In genomic region chr16:23435500-23435899, GRCh38 we compare ENCODE assay signal across 7 cellular contexts. TPM values are rescaled to one million over a fixed set of nuclear protein-coding genes. Genes with fewer than 3 reads are reported as not detected.
DNase-seq lines count a peak whose midpoint lies in the region; ATAC-seq, FAIRE-seq and TF ChIP-seq lines count a peak whose summit lies in the region.

No MANE protein-coding gene starts in this region.

- DNase-seq in NCI-H1694 (lab: John Stamatoyannopoulos, UW) = peak; percentile 57
- DNase-seq in T-helper 22 cell (ENCODE audit: low read depth) = peak; percentile 26
- no peak for DNase-seq in astrocyte (ENCODE audit: low read depth)
- DNase-seq in hippocampal formation (lab: John Stamatoyannopoulos, UW) = peak; percentile 2 to 14
- DNase-seq in stimulated activated CD4-positive, alpha-beta T cell treated with anti-CD3 and anti-CD28 coated beads, Interleukin-12 subunit alpha, Interleukin-12 subunit beta, amount 100 ng/mL, for 48 hours (ENCODE audit: low read depth in 2 of 3, low spot score in 1 of 3) = peak; percentile 36 to 61 (median 51)

- H3K9ac ChIP-seq in astrocyte (ENCODE audit: low read length) = no peak overlapping the region

- H3K27ac ChIP-seq in astrocyte (ENCODE audit: low read depth, low read length) = no peak overlapping the region

- no peaks in the 10 kb centered on the region for H3K4me1 Mint-ChIP-seq in astrocyte (ENCODE audit: low read depth, unreplicated experiment)

- no peak for TF ChIP-seq POLR2A in GM18505 (IDR thresholded peaks at IDR 0.05; ENCODE audit: borderline replicate concordance, extremely low read depth, insufficient read depth, insufficient read length)

- no peak overlapping the region for H3K4me3 ChIP-seq in astrocyte (ENCODE audit: insufficient read depth, low read depth, low read length)

- H3K4me3 Mint-ChIP-seq in astrocyte (ENCODE audit: unreplicated experiment) = no peak overlapping the region

- no peaks in the 10 kb centered on the region for H3K27me3 ChIP-seq in astrocyte (ENCODE audit: insufficient read depth, low read length)

- no peak for FAIRE-seq in astrocyte (lab: Jason Lieb, UNC)

- H3K27me3 Mint-ChIP-seq in astrocyte (ENCODE audit: low read depth, unreplicated experiment) = no peaks in the 10 kb centered on the region

- H3K4me2 ChIP-seq in astrocyte (ENCODE audit: low read length) = no peak overlapping the region

- peaks cover 22% of the 10 kb centered on the region for H3K36me3 ChIP-seq in astrocyte (ENCODE audit: insufficient read depth, low read length)

- peak; percentile 58 for ATAC-seq in GM18505 (IDR thresholded peaks at IDR 0.05; ENCODE audit: unreplicated experiment)
- ATAC-seq in GM19452 (IDR thresholded peaks at IDR 0.05; ENCODE audit: unreplicated experiment) = no peak

- H2AFZ ChIP-seq in astrocyte (ENCODE audit: low read depth, low read length) = no peak overlapping the region

- H3K9me3 Mint-ChIP-seq in astrocyte (ENCODE audit: unreplicated experiment) = no peaks in the 10 kb centered on the region

- TF ChIP-seq CTCF in astrocyte (IDR thresholded peaks at IDR 0.05; ENCODE audit: insufficient read depth, low read depth, low read length) = peak; percentile 92

- H3K27ac Mint-ChIP-seq in astrocyte (ENCODE audit: unreplicated experiment) = no peak overlapping the region

- H3K4me1 ChIP-seq in astrocyte (ENCODE audit: insufficient read depth, low read length) = no peaks in the 10 kb centered on the region

- peaks cover 19% of the 10 kb centered on the region for H3K36me3 Mint-ChIP-seq in astrocyte (ENCODE audit: low read depth, unreplicated experiment)

- H4K20me1 ChIP-seq in astrocyte (ENCODE audit: insufficient read depth, low read length) = peaks cover 31% of the 10 kb centered on the region

- H3K79me2 ChIP-seq in astrocyte (ENCODE audit: insufficient read depth, low read length) = no peaks in the 10 kb centered on the region

- no peaks in the 10 kb centered on the region for H3K9me3 ChIP-seq in astrocyte (ENCODE audit: insufficient read depth, low read depth, low read length)

RNA-seq across cellular contexts. Expression of gene COG7, which starts 17.5 kb away (rescaled TPM):
- total RNA-seq in astrocyte = 17.9 and 19.8 TPM in 2 replicates
